Comparison of ENCODE assay signal across 11 cellular contexts in the genomic region with DNA sequence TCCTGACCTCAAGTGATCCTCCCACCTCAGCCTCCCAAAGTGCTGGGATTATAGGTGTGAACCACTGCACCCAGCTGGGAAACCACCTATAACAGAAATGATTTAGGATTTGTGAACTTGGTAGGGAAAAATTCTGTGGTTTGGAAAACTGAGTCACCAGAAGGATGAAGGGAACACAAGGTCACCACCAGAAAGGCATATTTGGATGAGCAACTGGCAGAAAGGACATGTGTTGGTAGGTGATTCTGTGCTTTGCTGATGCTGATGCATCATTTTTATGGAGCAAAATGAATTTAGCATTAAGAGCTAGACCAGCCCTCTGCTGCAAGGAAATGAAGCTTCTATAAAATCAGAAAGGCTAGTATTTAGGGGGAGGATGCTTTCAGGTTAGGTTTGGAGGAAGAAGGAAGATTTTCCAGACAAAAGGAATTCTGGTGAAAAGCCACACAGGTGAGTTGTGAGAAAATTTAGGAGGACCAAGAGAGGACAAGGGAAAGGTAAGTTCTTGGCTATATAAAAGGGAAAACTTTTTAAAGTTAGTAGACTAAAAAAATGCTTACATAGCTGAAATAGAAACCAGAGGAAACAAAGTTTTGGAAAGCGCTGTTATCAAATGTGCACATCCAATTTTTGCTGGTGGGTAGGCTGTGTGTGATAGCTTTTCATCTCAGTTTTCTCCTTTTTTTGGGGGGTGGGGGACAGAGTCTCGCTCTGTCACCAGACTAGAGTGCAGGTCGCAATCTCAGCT. TPM values are rescaled to one million over a fixed set of nuclear protein-coding genes. Genes with fewer than 3 reads are reported as not detected.
DNase-seq lines count a peak whose midpoint lies in the region; ATAC-seq and TF ChIP-seq lines count a peak whose summit lies in the region.
"Had no signal": no experiment of that assay in that cellular context is flagged by ENCODE, and none has a peak within 500 bp of the region (broad histone marks: within the 10 kb centered on the region; RNA-seq: fewer than 3 reads in every experiment).

No MANE protein-coding gene starts in this region.

- peaks cover 34% of the 10 kb centered on the region for H3K36me3 Mint-ChIP-seq in activated CD8-positive, alpha-beta memory T cell treated with anti-CD3 and anti-CD28 coated beads, Interleukin-2, amount 10 ng/mL, durations not matched to agents 7 days and 5 days
- H3K36me3 Mint-ChIP-seq in activated B cell treated with CpG ODN at 0.5 μM for 24 hours (ENCODE audit: low read depth) = peaks cover 31% of the 10 kb centered on the region

- no peak for TF ChIP-seq EP300 in gastroesophageal sphincter (IDR thresholded peaks at IDR 0.05)

- TF ChIP-seq POLR2A in gastroesophageal sphincter (IDR thresholded peaks at IDR 0.05) = no peak

- H3K27me3 ChIP-seq in foreskin keratinocyte (no peaks in the 10 kb centered on the region), gastroesophageal sphincter (no peaks in the 10 kb centered on the region)

- H3K4me1 ChIP-seq in foreskin keratinocyte = peaks cover 11% of the 10 kb centered on the region
- peaks cover 0 to 63% (median 10%) of the 10 kb centered on the region in 3 donors for H3K4me1 ChIP-seq in gastroesophageal sphincter

- CTCF ChIA-PET in activated CD8-positive, alpha-beta memory T cell treated with anti-CD3 and anti-CD28 coated beads, Interleukin-2, amount 10 ng/mL, durations not matched to agents 7 days and 5 days (lab: Charles Lee) = interaction anchor here (0.6 to 7.6 kb wide), 7 partner anchors 10 to 1478 kb away, joined by 3 to 144 read pairs (median 7); a partner anchor contains a TSS
- CTCF ChIA-PET in activated B cell treated with CpG ODN at 0.5 μM for 24 hours (lab: Charles Lee) = interaction anchor here (1.0 to 10.2 kb wide), 6 partner anchors 13 to 80 kb away, joined by 3 to 125 read pairs (median 8); a partner anchor contains a TSS

- peak overlapping the region; percentile 73 for H3K27ac Mint-ChIP-seq in activated CD8-positive, alpha-beta memory T cell treated with anti-CD3 and anti-CD28 coated beads, Interleukin-2, amount 10 ng/mL, durations not matched to agents 7 days and 5 days
- peak overlapping the region; percentile 99 for H3K27ac Mint-ChIP-seq in activated B cell treated with CpG ODN at 0.5 μM for 24 hours
- H3K27ac Mint-ChIP-seq: CD4-positive, CD25-positive, alpha-beta regulatory T cell had no signal

- POLR2A ChIA-PET in activated B cell treated with CpG ODN at 0.5 μM for 24 hours (lab: Charles Lee) = interaction anchor here (0.6 to 15.4 kb wide), 8 partner anchors 8 to 149 kb away, joined by 4 to 565 read pairs (median 6); no protein-coding TSS in a partner anchor

- no peaks in the 10 kb centered on the region for H3K9me3 Mint-ChIP-seq in activated CD8-positive, alpha-beta memory T cell treated with anti-CD3 and anti-CD28 coated beads, Interleukin-2, amount 10 ng/mL, durations not matched to agents 7 days and 5 days (ENCODE audit: low read depth)
- no peaks in the 10 kb centered on the region for H3K9me3 Mint-ChIP-seq in activated B cell treated with CpG ODN at 0.5 μM for 24 hours
- H3K9me3 Mint-ChIP-seq: CD4-positive, CD25-positive, alpha-beta regulatory T cell had no signal

- H3K4me3 ChIP-seq in gastroesophageal sphincter = no peak overlapping the region

- H3K4me3 Mint-ChIP-seq in activated CD8-positive, alpha-beta memory T cell treated with anti-CD3 and anti-CD28 coated beads, Interleukin-2, amount 10 ng/mL, durations not matched to agents 7 days and 5 days = peak overlapping the region; percentile 25
- peak overlapping the region; percentile 45 for H3K4me3 Mint-ChIP-seq in activated B cell treated with CpG ODN at 0.5 μM for 24 hours

- H3K36me3 ChIP-seq in gastroesophageal sphincter = peaks cover 0 to 11% of the 10 kb centered on the region in 2 donors

- intact Hi-C loops in activated B cell treated with CpG ODN at 0.5 μM for 24 hours (cut with micrococcal nuclease) = no loop called here

- no peaks in the 10 kb centered on the region for H3K27me3 Mint-ChIP-seq in activated CD8-positive, alpha-beta memory T cell treated with anti-CD3 and anti-CD28 coated beads, Interleukin-2, amount 10 ng/mL, durations not matched to agents 7 days and 5 days
- no peaks in the 10 kb centered on the region for H3K27me3 Mint-ChIP-seq in activated B cell treated with CpG ODN at 0.5 μM for 24 hours

- 100% methylated on average over 3 of the region's 3 CpGs for whole genome bisulfite sequencing in gastroesophageal sphincter (ENCODE audit: low coverage in 1 of 2), 2 donors

- H3K27ac ChIP-seq in foreskin keratinocyte = no peak overlapping the region
- H3K27ac ChIP-seq in temporal lobe (ENCODE audit: low read depth, low read length) = peak overlapping the region; percentile 10
- H3K27ac ChIP-seq in gastroesophageal sphincter = peak overlapping the region in 2 of 4 donors; percentile 11 to 87

- DNase-seq in activated CD8-positive, alpha-beta memory T cell treated with anti-CD3 and anti-CD28 coated beads, Interleukin-2, amount 10 ng/mL, durations not matched to agents 7 days and 5 days = no peak
- DNase-seq in activated CD8-positive, alpha-beta memory T cell treated with anti-CD3 and anti-CD28 coated beads for 24 hours = no peak
- DNase-seq in activated B cell treated with CpG ODN at 0.5 μM for 24 hours (no peak), foreskin keratinocyte (peak; percentile 71 to 85), islet precursor cell (no peak)
- DNase-seq: amygdala; CD4-positive, CD25-positive, alpha-beta regulatory T cell; H7 had no signal

- no peaks in the 10 kb centered on the region for H3K9me3 ChIP-seq in gastroesophageal sphincter

- ATAC-seq in activated CD8-positive, alpha-beta memory T cell treated with anti-CD3 and anti-CD28 coated beads, Interleukin-2, amount 10 ng/mL, durations not matched to agents 7 days and 5 days = no peak
- ATAC-seq in activated B cell treated with CpG ODN at 0.5 μM for 24 hours (ENCODE audit: low read depth) (no peak), foreskin keratinocyte (peak; percentile 46), gastroesophageal sphincter (no peak), GM21737 (IDR thresholded peaks at IDR 0.05; ENCODE audit: unreplicated experiment) (no peak)

- peaks cover 38% of the 10 kb centered on the region for H3K4me1 Mint-ChIP-seq in activated CD8-positive, alpha-beta memory T cell treated with anti-CD3 and anti-CD28 coated beads, Interleukin-2, amount 10 ng/mL, durations not matched to agents 7 days and 5 days
- peaks cover 80% of the 10 kb centered on the region for H3K4me1 Mint-ChIP-seq in activated B cell treated with CpG ODN at 0.5 μM for 24 hours

- TF ChIP-seq CTCF in activated B cell treated with CpG ODN at 0.5 μM for 24 hours (IDR thresholded peaks at IDR 0.05) (no peak), foreskin keratinocyte (conservative IDR thresholded peaks at IDR 0.05) (no peak), gastroesophageal sphincter (IDR thresholded peaks at IDR 0.05) (no peak)

RNA-seq across cellular contexts. Expression of a gene that starts 3.6 kb away (rescaled TPM):
- 10 to 100 TPM; 61.7 to 64.7 TPM for total RNA-seq in activated CD8-positive, alpha-beta memory T cell treated with anti-CD3 and anti-CD28 coated beads, Interleukin-2, amount 10 ng/mL, durations not matched to agents 7 days and 5 days
- total RNA-seq in activated B cell treated with CpG ODN at 0.5 μM for 24 hours (70.3 and 81.3 TPM in 2 replicates), foreskin keratinocyte (14.5 and 18.8 TPM in 2 replicates), temporal lobe (20.4 TPM), gastroesophageal sphincter (10 to 100 TPM; 29.3 to 41.0 (median 34.4) TPM)
- 7.9 and 8.0 TPM in 2 replicates for polyA plus RNA-seq in foreskin keratinocyte

RNA-seq across cellular contexts. Expression of a gene that starts 30.0 kb away (rescaled TPM):
- 1 to 10 TPM; 6.9 to 7.4 TPM for total RNA-seq in activated CD8-positive, alpha-beta memory T cell treated with anti-CD3 and anti-CD28 coated beads, Interleukin-2, amount 10 ng/mL, durations not matched to agents 7 days and 5 days
- 11.4 TPM in 2 replicates for total RNA-seq in activated B cell treated with CpG ODN at 0.5 μM for 24 hours
- total RNA-seq in foreskin keratinocyte = 6.5 and 7.5 TPM in 2 replicates
- 5.2 and 7.0 TPM in 2 replicates for polyA plus RNA-seq in foreskin keratinocyte
- total RNA-seq in temporal lobe = 9.3 TPM
- total RNA-seq in gastroesophageal sphincter = 10 to 100 TPM in 3 of 4 donors, 1 to 10 TPM in 1; 3.3 to 19.8 (median 11.9) TPM

RNA-seq across cellular contexts. Expression of a gene that starts 30.3 kb away (rescaled TPM):
- total RNA-seq in activated CD8-positive, alpha-beta memory T cell treated with anti-CD3 and anti-CD28 coated beads, Interleukin-2, amount 10 ng/mL, durations not matched to agents 7 days and 5 days = 10 to 100 TPM; 12.9 to 16.9 TPM
- 17.5 and 17.7 TPM in 2 replicates for total RNA-seq in activated B cell treated with CpG ODN at 0.5 μM for 24 hours
- 13.5 and 13.6 TPM in 2 replicates for total RNA-seq in foreskin keratinocyte
- polyA plus RNA-seq in foreskin keratinocyte = 8.3 and 8.7 TPM in 2 replicates
- total RNA-seq in temporal lobe = 13.3 TPM
- total RNA-seq in gastroesophageal sphincter = 10 to 100 TPM; 12.3 to 14.4 (median 14.1) TPM

Comparison
In these comparisons a context has a peak if more than half of its experiments do, and no peak if none do; other contexts are left out.
1. DNase-seq: peak in foreskin keratinocyte (2 of 2); none in activated CD8-positive, alpha-beta memory T cell treated with anti-CD3 and anti-CD28 coated beads, Interleukin-2, amount 10 ng/mL, durations not matched to agents 7 days and 5 days (single experiment), activated CD8-positive, alpha-beta memory T cell treated with anti-CD3 and anti-CD28 coated beads for 24 hours (single experiment), activated B cell treated with CpG ODN at 0.5 μM for 24 hours (single experiment) and islet precursor cell (single experiment).